Comparison of ENCODE assay signal across 1 cellular context in genomic region chr1:207045466-207045865, GRCh38.
TF ChIP-seq lines count a peak whose summit lies in the region.

No MANE protein-coding gene starts in this region.

TF ChIP-seq in HepG2, 621 proteins besides CTCF, POLR2A, EP300 and RAD21:
- TF ChIP-seq ZNF354B (CRISPR knock-in tag; IDR thresholded peaks at IDR 0.05) (no peak), ZNF362 (CRISPR knock-in tag; IDR thresholded peaks at IDR 0.05; ENCODE audit: borderline replicate concordance) (0 out of 2 replicates have a peak, but pooled peaks have one; percentile 20)
